ENCODE assay signal across 15 cellular contexts in the genomic region with DNA sequence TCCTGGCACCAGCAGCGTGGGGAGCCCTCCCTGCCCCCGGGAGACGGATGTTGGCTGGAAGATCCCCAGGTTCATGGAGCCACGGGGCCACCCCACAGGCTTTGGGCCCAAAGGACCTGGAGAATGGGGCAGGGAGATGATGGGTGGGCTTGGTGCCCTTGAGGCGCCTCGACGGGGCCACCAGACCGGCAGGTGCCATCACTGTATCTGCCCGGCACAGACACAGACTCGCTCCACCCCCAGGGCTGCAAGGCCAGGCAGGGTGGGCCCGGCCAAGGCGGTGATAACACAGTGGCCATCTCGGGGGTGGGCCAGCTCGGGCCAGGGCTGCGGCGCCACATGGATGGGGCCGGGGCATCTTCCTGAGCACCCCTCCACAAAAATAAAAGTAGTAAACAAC.
"Had no signal": no experiment of that assay in that cellular context is flagged by ENCODE, and none has a peak within 500 bp of the region (broad histone marks: within the 10 kb centered on the region; RNA-seq: fewer than 3 reads in every experiment).

No MANE protein-coding gene starts in this region.

- H3K36me3 ChIP-seq: breast epithelium, gastrocnemius medialis, left lung, sigmoid colon, thyroid gland, uterus had no signal

- H3K27ac ChIP-seq: breast epithelium, gastrocnemius medialis, left lung, sigmoid colon, thyroid gland, uterus had no signal

- ATAC-seq: gastrocnemius medialis; naive thymus-derived CD8-positive, alpha-beta T cell; stimulated activated naive B cell treated with anti-CD40 and anti-IgM and Interleukin-4, amounts not matched to agents 10 μg/mL and 1 μg/mL and 100 μg/mL, for 72 hours had no signal

- H3K9me3 ChIP-seq: breast epithelium, gastrocnemius medialis, left lung, sigmoid colon, thyroid gland, uterus had no signal

- H3K4me3 Mint-ChIP-seq: activated CD4-positive, alpha-beta T cell treated with anti-CD3 and anti-CD28 coated beads, Interleukin-2, amount 10 ng/mL, durations not matched to agents 7 days and 5 days; activated naive CD8-positive, alpha-beta T cell treated with anti-CD3 and anti-CD28 coated beads for 36 hours; naive thymus-derived CD8-positive, alpha-beta T cell; stimulated activated naive B cell treated with anti-CD40 and anti-IgM and Interleukin-4, amounts not matched to agents 10 μg/mL and 1 μg/mL and 100 μg/mL, for 72 hours had no signal

- H3K27ac Mint-ChIP-seq: activated CD4-positive, alpha-beta T cell treated with anti-CD3 and anti-CD28 coated beads, Interleukin-2, amount 10 ng/mL, durations not matched to agents 7 days and 5 days; stimulated activated naive B cell treated with anti-CD40 and anti-IgM and Interleukin-4, amounts not matched to agents 10 μg/mL and 1 μg/mL and 100 μg/mL, for 72 hours had no signal

- H3K4me1 Mint-ChIP-seq: activated CD4-positive, alpha-beta T cell treated with anti-CD3 and anti-CD28 coated beads, Interleukin-2, amount 10 ng/mL, durations not matched to agents 7 days and 5 days had no signal

- H3K36me3 Mint-ChIP-seq: activated naive CD8-positive, alpha-beta T cell treated with anti-CD3 and anti-CD28 coated beads for 36 hours; naive thymus-derived CD8-positive, alpha-beta T cell; stimulated activated naive B cell treated with anti-CD40 and anti-IgM and Interleukin-4, amounts not matched to agents 10 μg/mL and 1 μg/mL and 100 μg/mL, for 72 hours had no signal

- H3K27me3 ChIP-seq: gastrocnemius medialis, thyroid gland, uterus had no signal

- DNase-seq: activated CD4-positive, alpha-beta T cell treated with anti-CD3 and anti-CD28 coated beads, Interleukin-2, amount 10 ng/mL, durations not matched to agents 7 days and 5 days; activated CD4-positive, CD25-positive, alpha-beta regulatory T cell; activated CD8-positive, alpha-beta memory T cell treated with anti-CD3 and anti-CD28 coated beads, Interleukin-2, amount 50 U/mL, for 48 hours; activated gamma-delta T cell treated with Interleukin-2 at 50 U/mL for 16 hours; activated naive CD8-positive, alpha-beta T cell treated with anti-CD3 and anti-CD28 coated beads for 36 hours; anterior cingulate cortex; gastrocnemius medialis; naive thymus-derived CD8-positive, alpha-beta T cell; sigmoid colon; stimulated activated CD4-positive, alpha-beta T cell treated with anti-CD3 and anti-CD28 coated beads, Interleukin-2, amount 100 ng/mL, for 24 hours; stimulated activated naive B cell treated with anti-CD40 and anti-IgM and Interleukin-4, amounts not matched to agents 10 μg/mL and 1 μg/mL and 100 μg/mL, for 72 hours; thyroid gland had no signal

- H3K4me3 ChIP-seq: breast epithelium, gastrocnemius medialis, left lung, sigmoid colon, thyroid gland, uterus had no signal

- H3K9me3 Mint-ChIP-seq: activated CD4-positive, alpha-beta T cell treated with anti-CD3 and anti-CD28 coated beads, Interleukin-2, amount 10 ng/mL, durations not matched to agents 7 days and 5 days; activated naive CD8-positive, alpha-beta T cell treated with anti-CD3 and anti-CD28 coated beads for 36 hours; naive thymus-derived CD8-positive, alpha-beta T cell; stimulated activated naive B cell treated with anti-CD40 and anti-IgM and Interleukin-4, amounts not matched to agents 10 μg/mL and 1 μg/mL and 100 μg/mL, for 72 hours had no signal
